In genomic region chr17:80036715-80037477, GRCh38 we compare ENCODE assay signal across 1 cellular context.
TF ChIP-seq lines count a peak whose summit lies in the region.

No MANE protein-coding gene starts in this region.

TF ChIP-seq in HCT116, 20 proteins besides CTCF, POLR2A, EP300 and RAD21 (continued from another document):
- no peak for TF ChIP-seq ATF3 (IDR thresholded peaks at IDR 0.05)
- TF ChIP-seq EZH2 (IDR thresholded peaks at IDR 0.05): no peak
- no peak; the same call in 1 of the 2 replicates for TF ChIP-seq ZFX (IDR thresholded peaks at IDR 0.05)
- TF ChIP-seq, protein P1, sequence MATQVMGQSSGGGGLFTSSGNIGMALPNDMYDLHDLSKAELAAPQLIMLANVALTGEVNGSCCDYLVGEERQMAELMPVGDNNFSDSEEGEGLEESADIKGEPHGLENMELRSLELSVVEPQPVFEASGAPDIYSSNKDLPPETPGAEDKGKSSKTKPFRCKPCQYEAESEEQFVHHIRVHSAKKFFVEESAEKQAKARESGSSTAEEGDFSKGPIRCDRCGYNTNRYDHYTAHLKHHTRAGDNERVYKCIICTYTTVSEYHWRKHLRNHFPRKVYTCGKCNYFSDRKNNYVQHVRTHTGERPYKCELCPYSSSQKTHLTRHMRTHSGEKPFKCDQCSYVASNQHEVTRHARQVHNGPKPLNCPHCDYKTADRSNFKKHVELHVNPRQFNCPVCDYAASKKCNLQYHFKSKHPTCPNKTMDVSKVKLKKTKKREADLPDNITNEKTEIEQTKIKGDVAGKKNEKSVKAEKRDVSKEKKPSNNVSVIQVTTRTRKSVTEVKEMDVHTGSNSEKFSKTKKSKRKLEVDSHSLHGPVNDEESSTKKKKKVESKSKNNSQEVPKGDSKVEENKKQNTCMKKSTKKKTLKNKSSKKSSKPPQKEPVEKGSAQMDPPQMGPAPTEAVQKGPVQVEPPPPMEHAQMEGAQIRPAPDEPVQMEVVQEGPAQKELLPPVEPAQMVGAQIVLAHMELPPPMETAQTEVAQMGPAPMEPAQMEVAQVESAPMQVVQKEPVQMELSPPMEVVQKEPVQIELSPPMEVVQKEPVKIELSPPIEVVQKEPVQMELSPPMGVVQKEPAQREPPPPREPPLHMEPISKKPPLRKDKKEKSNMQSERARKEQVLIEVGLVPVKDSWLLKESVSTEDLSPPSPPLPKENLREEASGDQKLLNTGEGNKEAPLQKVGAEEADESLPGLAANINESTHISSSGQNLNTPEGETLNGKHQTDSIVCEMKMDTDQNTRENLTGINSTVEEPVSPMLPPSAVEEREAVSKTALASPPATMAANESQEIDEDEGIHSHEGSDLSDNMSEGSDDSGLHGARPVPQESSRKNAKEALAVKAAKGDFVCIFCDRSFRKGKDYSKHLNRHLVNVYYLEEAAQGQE (IDR thresholded peaks at IDR 0.05; ENCODE audit: low read depth): no peak
- TF ChIP-seq EZH2phosphoT487 (IDR thresholded peaks at IDR 0.05; ENCODE audit: borderline replicate concordance): no peak
- TF ChIP-seq CEBPB (IDR thresholded peaks at IDR 0.05; ENCODE audit: low read depth): no peak
- no peak for TF ChIP-seq YY1 (IDR thresholded peaks at IDR 0.05; ENCODE audit: extremely low read depth, insufficient replicate concordance, low read depth, low read length)
- TF ChIP-seq SP1 (IDR thresholded peaks at IDR 0.05; ENCODE audit: low read depth): no peak
- TF ChIP-seq JUND (IDR thresholded peaks at IDR 0.05): no peak
- no peak for TF ChIP-seq TCF7L2 (IDR thresholded peaks at IDR 0.05; ENCODE audit: borderline replicate concordance, extremely low read depth, insufficient read depth, insufficient read length)
- no peak for TF ChIP-seq EGR1 (IDR thresholded peaks at IDR 0.05; ENCODE audit: low read depth)
- no peak for TF ChIP-seq ELF1 (IDR thresholded peaks at IDR 0.05; ENCODE audit: borderline replicate concordance, low read depth)
- no peak for TF ChIP-seq POLR2AphosphoS5 (IDR thresholded peaks at IDR 0.05; ENCODE audit: low read depth, low read length)
- no peak for TF ChIP-seq FOSL1 (IDR thresholded peaks at IDR 0.05; ENCODE audit: low read depth)
